Comparison of ENCODE assay signal across 9 cellular contexts in the genomic region with DNA sequence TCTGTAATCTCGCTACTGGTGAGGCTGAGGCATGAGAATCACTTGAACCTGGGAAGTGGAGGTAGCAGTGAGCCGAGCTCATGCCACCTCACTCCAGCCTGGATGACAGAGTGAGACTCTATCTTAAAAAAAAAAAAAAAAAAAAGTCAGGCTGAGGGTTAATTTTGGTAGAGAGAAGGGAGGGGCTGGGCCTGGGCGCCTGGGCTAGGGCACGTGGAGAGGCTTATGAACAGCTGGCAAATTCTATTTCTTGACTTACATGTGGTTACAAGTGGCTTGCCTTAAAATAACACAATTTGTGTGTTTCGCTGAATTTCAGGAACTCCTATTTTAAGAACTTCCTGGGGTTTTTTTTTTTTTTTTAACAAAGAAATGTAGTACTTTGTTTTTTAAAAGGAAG. TPM values are rescaled to one million over a fixed set of nuclear protein-coding genes. Genes with fewer than 3 reads are reported as not detected.
DNase-seq lines count a peak whose midpoint lies in the region; ATAC-seq and TF ChIP-seq lines count a peak whose summit lies in the region.
"Had no signal": no experiment of that assay in that cellular context is flagged by ENCODE, and none has a peak within 500 bp of the region (broad histone marks: within the 10 kb centered on the region; RNA-seq: fewer than 3 reads in every experiment).

No MANE protein-coding gene starts in this region.

- H3K9me3 ChIP-seq in Caco-2: no peaks in the 10 kb centered on the region
- H3K9me3 ChIP-seq in WERI-Rb-1 (ENCODE audit: severe bottlenecking): no peaks in the 10 kb centered on the region

- no peaks in the 10 kb centered on the region for H3K9me3 Mint-ChIP-seq in T-helper 2 cell treated with Interferon-gamma antibody and Interleukin-4, amounts not matched to agents 5 μg/mL and 100 μg/mL, for 36 hours
- H3K9me3 Mint-ChIP-seq in Caco-2 (ENCODE audit: unreplicated experiment): no peaks in the 10 kb centered on the region

- H3K36me3 Mint-ChIP-seq in T-helper 2 cell treated with Interferon-gamma antibody and Interleukin-4, amounts not matched to agents 5 μg/mL and 100 μg/mL, for 36 hours (ENCODE audit: low read depth): no peaks in the 10 kb centered on the region
- no peaks in the 10 kb centered on the region for H3K36me3 Mint-ChIP-seq in Caco-2 (ENCODE audit: insufficient read depth, unreplicated experiment)

- peaks cover 3% of the 10 kb centered on the region for H3K27me3 Mint-ChIP-seq in T-helper 2 cell treated with Interferon-gamma antibody and Interleukin-4, amounts not matched to agents 5 μg/mL and 100 μg/mL, for 36 hours (ENCODE audit: low read depth)
- peaks cover 9% of the 10 kb centered on the region for H3K27me3 Mint-ChIP-seq in Caco-2 (ENCODE audit: insufficient read depth, unreplicated experiment)

- POLR2A ChIA-PET in Caco-2 (lab: Charles Lee): no interaction called here

- peak; percentile 68 for ATAC-seq in HG02763 (IDR thresholded peaks at IDR 0.05; ENCODE audit: unreplicated experiment)

- H3K27ac Mint-ChIP-seq in T-helper 2 cell treated with Interferon-gamma antibody and Interleukin-4, amounts not matched to agents 5 μg/mL and 100 μg/mL, for 36 hours: peak overlapping the region; percentile 52
- H3K27ac Mint-ChIP-seq in Caco-2 (ENCODE audit: unreplicated experiment): no peak overlapping the region

- H3K4me1 Mint-ChIP-seq in T-helper 2 cell treated with Interferon-gamma antibody and Interleukin-4, amounts not matched to agents 5 μg/mL and 100 μg/mL, for 36 hours (ENCODE audit: low read depth): peaks cover 30% of the 10 kb centered on the region
- no peaks in the 10 kb centered on the region for H3K4me1 Mint-ChIP-seq in Caco-2 (ENCODE audit: low read depth, unreplicated experiment)

- H3K36me3 ChIP-seq in Caco-2 (ENCODE audit: control insufficient read depth, insufficient read depth, low read length) (no peaks in the 10 kb centered on the region), WERI-Rb-1 (no peaks in the 10 kb centered on the region), H7 (replicated peaks; ENCODE audit: control insufficient read depth, insufficient read depth, low read length) (no peaks in the 10 kb centered on the region)

- TF ChIP-seq CTCF in Caco-2 (IDR thresholded peaks at IDR 0.05; ENCODE audit: insufficient read depth in 1 of 2, low read depth in 1 of 2, low read length in 1 of 2, severe bottlenecking in 1 of 2, unreplicated experiment in 1 of 2) (no peak), WERI-Rb-1 (IDR thresholded peaks at IDR 0.05; ENCODE audit: low read depth, low read length) (no peak)

- H3K4me3 Mint-ChIP-seq in T-helper 2 cell treated with Interferon-gamma antibody and Interleukin-4, amounts not matched to agents 5 μg/mL and 100 μg/mL, for 36 hours: peak overlapping the region; percentile 43
- no peak overlapping the region for H3K4me3 Mint-ChIP-seq in Caco-2 (ENCODE audit: unreplicated experiment)

- intact Hi-C loops in Caco-2 (cut with micrococcal nuclease; ENCODE audit: unreplicated experiment): no loop called here

- H3K4me1 ChIP-seq in Caco-2: no peaks in the 10 kb centered on the region

- no peaks in the 10 kb centered on the region for H3K27me3 ChIP-seq in Caco-2 (replicated peaks; ENCODE audit: control insufficient read depth, insufficient read depth, low read length)
- no peaks in the 10 kb centered on the region for H3K27me3 ChIP-seq in WERI-Rb-1 (ENCODE audit: insufficient read depth, low read depth, severe bottlenecking)
- no peaks in the 10 kb centered on the region for H3K27me3 ChIP-seq in H7 (ENCODE audit: control insufficient read depth, insufficient read depth, low read length)

- no TSS peak for BruUV-seq in Caco-2 (replicated peaks; lab: Mats Ljungman, UMichigan)

- H3K4me3 ChIP-seq in Caco-2 (ENCODE audit: low read depth, low read length) (no peak overlapping the region), WERI-Rb-1 (ENCODE audit: low read depth, low read length) (no peak overlapping the region), H7 (ENCODE audit: insufficient read depth, low read depth, low read length) (no peak overlapping the region)

- CTCF ChIA-PET in Caco-2 (lab: Charles Lee): interaction anchor here (0.8 kb wide), 1 partner anchor 130 kb away, joined by 3 read pairs; no protein-coding TSS in a partner anchor

- H3K27ac ChIP-seq in WERI-Rb-1: no peak overlapping the region

- DNase-seq in GDM1 (lab: John Stamatoyannopoulos, UW) (peak; percentile 51), inferior parietal cortex (ENCODE audit: extremely low spot score) (peak; percentile 16), Caco-2 (no peak), WERI-Rb-1 (no peak), NCI-H2227 treated with DMSO at 0.1 percent for 48 hours (lab: John Stamatoyannopoulos, UW) (no peak), H7 (no peak)
- no peak for DNase-seq in T-helper 2 cell treated with Interferon-gamma antibody and Interleukin-4, amounts not matched to agents 5 μg/mL and 100 μg/mL, for 36 hours (ENCODE audit: low spot score)
- DNase-seq: NCI-H1436 treated with DMSO at 0.1 percent for 48 hours had no signal

RNA-seq across cellular contexts. Expression of a gene that starts 47.6 kb away (rescaled TPM):
- 10.7 and 11.8 TPM in 2 replicates for total RNA-seq in Caco-2 (2022)
- 16.7 and 24.5 TPM in 2 replicates for total RNA-seq in H7 (2014; rRNA removed; shearing (Covaris generic))

RNA-seq across cellular contexts. Expression of a gene that starts 52.9 kb away (rescaled TPM):
- total RNA-seq in Caco-2 (2022): 21.7 and 22.9 TPM in 2 replicates
- total RNA-seq in H7 (2014; rRNA removed; shearing (Covaris generic)): 7.0 and 9.9 TPM in 2 replicates

Comparison
In these comparisons a context has a peak if more than half of its experiments do, and no peak if none do; other contexts are left out.
1. DNase-seq: peak in GDM1 (single experiment) and inferior parietal cortex (single experiment); none in T-helper 2 cell treated with Interferon-gamma antibody and Interleukin-4, amounts not matched to agents 5 μg/mL and 100 μg/mL, for 36 hours (single experiment), Caco-2 (0 of 2), WERI-Rb-1 (single experiment), NCI-H2227 treated with DMSO at 0.1 percent for 48 hours (single experiment) and H7 (single experiment).